Comparison of ENCODE assay signal across 8 cellular contexts in the genomic region with DNA sequence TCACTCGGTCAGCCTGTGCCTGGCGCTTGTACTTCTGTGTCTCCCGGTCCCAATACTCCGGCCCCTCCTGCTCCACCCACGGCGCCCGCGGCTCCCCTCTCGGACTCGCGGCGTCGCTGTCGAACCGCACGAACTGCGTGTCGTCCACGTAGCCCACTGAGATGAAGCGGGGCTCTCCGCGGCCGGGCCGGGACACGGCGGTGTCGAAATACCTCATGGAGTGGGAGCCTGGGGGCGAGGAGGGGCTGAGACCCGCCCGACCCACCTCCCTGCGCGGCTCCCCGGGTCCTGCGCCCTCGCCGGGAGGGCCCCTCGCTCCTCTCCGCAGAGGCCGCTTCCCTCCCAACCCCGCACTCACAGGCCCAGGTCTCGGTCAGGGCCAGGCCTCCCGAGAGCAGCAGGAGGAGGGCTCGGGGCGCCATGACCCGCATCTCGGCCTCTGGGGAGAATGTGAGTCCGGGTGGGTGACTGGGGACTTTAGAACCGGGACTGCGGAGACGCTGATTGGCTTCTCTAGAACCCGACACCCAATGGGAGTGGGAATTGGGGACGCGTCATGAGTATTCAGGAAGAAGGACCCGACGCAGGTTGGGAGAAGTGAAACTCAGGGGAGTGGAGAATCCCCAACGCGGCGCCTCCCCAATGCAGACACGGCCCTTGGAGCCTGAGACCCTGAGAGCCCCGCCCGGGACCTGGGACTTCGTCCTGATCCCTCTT. TPM values are rescaled to one million over a fixed set of nuclear protein-coding genes. Genes with fewer than 3 reads are reported as not detected.
DNase-seq lines count a peak whose midpoint lies in the region; ATAC-seq and FAIRE-seq lines count a peak whose summit lies in the region.

A gene (minus strand): TSS at position 452 of the 717 bp plus-strand sequence. CDS start 21 bp downstream, at position 431.

- H3K9me3 ChIP-seq in mesodermal cell (ENCODE audit: control insufficient read depth, low read length), result no peaks in the 10 kb centered on the region

- 0% methylated on average over 44 to 51 of the region's 62 CpGs for WGBS in mesodermal cell (ENCODE audit: insufficient coverage in 2 of 2), 2 experiments

- DNase-seq in CMK (ENCODE audit: low read depth) (peak; percentile 36), HT-29 (ENCODE audit: low spot score) (peak; percentile 92), NOMO-1 treated with DMSO at 0.1 percent for 48 hours (lab: John Stamatoyannopoulos, UW; ENCODE audit: unreplicated experiment) (peak; percentile 97)
- peak; percentile 84 for DNase-seq in activated CD8-positive, alpha-beta memory T cell treated with anti-CD3 and anti-CD28 coated beads, Interleukin-2, amount 50 U/mL, for 24 hours (ENCODE audit: extremely low read depth)
- peak; percentile 66 for DNase-seq in stimulated activated CD8-positive, alpha-beta memory T cell treated with anti-CD3 and anti-CD28 coated beads, Interleukin-15, amount 100 ng/mL, for 24 hours (ENCODE audit: low read depth)

- ATAC-seq in GM19467 (IDR thresholded peaks at IDR 0.05; ENCODE audit: unreplicated experiment), result peak; percentile 79

- H3K36me3 ChIP-seq in mesodermal cell (ENCODE audit: control insufficient read depth, insufficient read depth, low read length), result peaks cover 17% of the 10 kb centered on the region

- no peaks in the 10 kb centered on the region for H3K4me1 ChIP-seq in mesodermal cell (ENCODE audit: control insufficient read depth, insufficient read depth, low read length, poor library complexity, severe bottlenecking)

- peak within 1 kb of the TSS; percentile 10 for H3K27ac ChIP-seq in mesodermal cell (ENCODE audit: low read depth, low read length, severe bottlenecking)

- peak; percentile 58 for FAIRE-seq in endometrium (lab: Jason Lieb, UNC)

- H3K4me3 ChIP-seq in mesodermal cell (ENCODE audit: extremely low read depth, insufficient read depth, low read length, poor library complexity, severe bottlenecking), result peak within 1 kb of the TSS; percentile 63

RNA-seq across cellular contexts. Expression of the gene that starts here (rescaled TPM):
- 110 and 133 TPM in 2 replicates for total RNA-seq in HT-29 (2014; rRNA removed; shearing (Covaris generic))
- 207 TPM for polyA plus RNA-seq in mesodermal cell (2013, experiment 1 of 2)
- polyA plus RNA-seq in mesodermal cell (2013, experiment 2 of 2), result 167 TPM

Comparison
In these comparisons a context has a peak if more than half of its experiments do, and no peak if none do; other contexts are left out.
1. Peak in every context shown above with its lines: DNase-seq, ATAC-seq, H3K4me3 ChIP-seq and H3K27ac ChIP-seq.
2. DNase-seq: peak in every context shown above with its lines; median percentile 97 in NOMO-1 treated with DMSO at 0.1 percent for 48 hours; 92 in HT-29; 84 in activated CD8-positive, alpha-beta memory T cell treated with anti-CD3 and anti-CD28 coated beads, Interleukin-2, amount 50 U/mL, for 24 hours; 66 in stimulated activated CD8-positive, alpha-beta memory T cell treated with anti-CD3 and anti-CD28 coated beads, Interleukin-15, amount 100 ng/mL, for 24 hours; 36 in CMK.